Comparison of ENCODE assay signal across 8 cellular contexts in the genomic region with DNA sequence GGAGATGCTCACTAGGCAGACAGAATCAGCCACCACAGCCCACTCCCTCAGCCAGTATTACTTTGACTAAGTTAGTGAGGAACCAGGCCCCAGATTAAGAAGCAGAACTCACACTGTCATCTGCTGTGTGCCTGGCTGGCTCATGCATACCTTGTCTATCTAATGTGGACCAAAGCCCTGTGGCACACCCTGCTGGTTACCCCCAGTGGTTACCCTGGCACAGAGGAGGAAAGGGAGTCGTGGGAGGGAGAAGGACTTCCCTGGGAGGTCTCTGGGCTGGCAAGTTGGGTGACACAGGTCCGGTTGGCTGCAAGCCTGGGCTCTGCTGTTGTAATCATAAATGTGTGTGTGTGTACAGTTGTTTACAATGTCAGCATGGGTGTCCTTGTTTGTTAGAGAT. TPM values are rescaled to one million over a fixed set of nuclear protein-coding genes. Genes with fewer than 3 reads are reported as not detected.
DNase-seq lines count a peak whose midpoint lies in the region; ATAC-seq, FAIRE-seq and TF ChIP-seq lines count a peak whose summit lies in the region.

No MANE protein-coding gene starts in this region.

- DNase-seq in GM10248 (ENCODE audit: extremely low spot score): peak; percentile 39
- peak in 1 of 3 donors; percentile 18 for DNase-seq in T-helper 17 cell
- peak; percentile 56 for DNase-seq in dermis blood vessel endothelial cell
- DNase-seq in pons (ENCODE audit: low spot score): peak; percentile 81
- no peak for DNase-seq in GM20000 (ENCODE audit: low spot score)
- DNase-seq in GM19239 (ENCODE audit: insufficient read length, low spot score): no peak

- peak overlapping the region; percentile 93 for H3K27ac Mint-ChIP-seq in T-helper 17 cell

- TF ChIP-seq CTCF in GM10248 (IDR thresholded peaks at IDR 0.05; ENCODE audit: control extremely low read depth, extremely low read depth, low read depth, missing control alignments): peak; percentile 26
- TF ChIP-seq CTCF in GM20000 (IDR thresholded peaks at IDR 0.05; ENCODE audit: extremely low read depth, missing control alignments): no peak

- CTCF ChIA-PET in GM10248 (lab: Yijun Ruan, JAX): interaction anchor here (1.2 to 1.9 kb wide), 4 partner anchors 11 to 86 kb away, joined by 3 to 5 read pairs (median 4); no protein-coding TSS in a partner anchor

- no peaks in the 10 kb centered on the region for H3K27me3 Mint-ChIP-seq in T-helper 17 cell

- no peaks in the 10 kb centered on the region for H3K36me3 Mint-ChIP-seq in T-helper 17 cell (ENCODE audit: low read depth)

- no peak for FAIRE-seq in GM19239 (lab: Jason Lieb, UNC)

- POLR2A ChIA-PET in GM10248 (lab: Yijun Ruan, JAX): no interaction called here

- H3K4me3 Mint-ChIP-seq in T-helper 17 cell: peak overlapping the region; percentile 5

- peak; percentile 59 for ATAC-seq in HG03064 (IDR thresholded peaks at IDR 0.05; ENCODE audit: low read depth, unreplicated experiment)
- peak; percentile 70 for ATAC-seq in T-helper 17 cell
- ATAC-seq in HG02970 (IDR thresholded peaks at IDR 0.05; ENCODE audit: low FRiP score, unreplicated experiment): no peak

- no peaks in the 10 kb centered on the region for H3K9me3 ChIP-seq in T-helper 17 cell (ENCODE audit: control insufficient read depth, low read length, poor library complexity, severe bottlenecking)

- H3K4me1 Mint-ChIP-seq in T-helper 17 cell: peaks cover 51% of the 10 kb centered on the region

RNA-seq across cellular contexts. Expression of a gene that starts 7.5 kb away (rescaled TPM):
- total RNA-seq in T-helper 17 cell: under 1 TPM; 0.18 to 0.30 TPM
- 0.05 and 0.34 TPM in 2 replicates for total RNA-seq in dermis blood vessel endothelial cell

Comparison
In these comparisons a context has a peak if more than half of its experiments do, and no peak if none do; other contexts are left out.
1. DNase-seq: peak in GM10248 (single experiment), dermis blood vessel endothelial cell (single experiment) and pons (single experiment); none in GM20000 (single experiment) and GM19239 (single experiment).